ENCODE assay signal across 1 cellular context in genomic region chr19:38899447-38900219, GRCh38.
TF ChIP-seq lines count a peak whose summit lies in the region.

Gene NFKBIB, plus strand, starts transcription at chr19:38899969. Its CDS starts 64 bp downstream, at chr19:38900033.
Gene SIRT2, minus strand, starts transcription at chr19:38899618. Its CDS starts 97 bp downstream, at chr19:38899521.

TF ChIP-seq in HepG2, 621 proteins besides CTCF, POLR2A, EP300 and RAD21 (continued from another document and continues in another):
- TF ChIP-seq SNAPC4 (CRISPR knock-in tag; IDR thresholded peaks at IDR 0.05) (peak; percentile 74; the same call in 1 of the 2 replicates), USF2 (IDR thresholded peaks at IDR 0.05; ENCODE audit: low read depth, low read length) (no peak; the same call in none of the 2 replicates), USF2 (CRISPR knock-in tag; IDR thresholded peaks at IDR 0.05; ENCODE audit: borderline replicate concordance) (peak; percentile 68), TBX3 (IDR thresholded peaks at IDR 0.05; ENCODE audit: borderline replicate concordance) (peak; percentile 22; the same call in 1 of the 2 replicates), SP5 (CRISPR knock-in tag; IDR thresholded peaks at IDR 0.05; ENCODE audit: borderline replicate concordance, low read depth) (peak; percentile 81), ISX (CRISPR knock-in tag; conservative IDR thresholded peaks at IDR 0.05) (no peak), NCOA2 (CRISPR knock-in tag; IDR thresholded peaks at IDR 0.05) (no peak; the same call in 1 of the 2 replicates), HOXD1 (CRISPR knock-in tag; IDR thresholded peaks at IDR 0.05) (0 out of 2 replicates have a peak, but pooled peaks have one; percentile 58), ZFY (CRISPR knock-in tag; IDR thresholded peaks at IDR 0.05) (peak; percentile 86), ZNF761 (CRISPR knock-in tag; conservative IDR thresholded peaks at IDR 0.05) (peak; percentile 79), NFKB2 (CRISPR knock-in tag; IDR thresholded peaks at IDR 0.05; ENCODE audit: borderline replicate concordance) (peak; percentile 50; the same call in 1 of the 2 replicates), ZBTB7B (CRISPR knock-in tag; IDR thresholded peaks at IDR 0.05) (peak; percentile 50; the same call in 1 of the 2 replicates), MXD1 (CRISPR knock-in tag; IDR thresholded peaks at IDR 0.05) (0 out of 2 replicates have a peak, but pooled peaks have one; percentile 50), RARA (CRISPR knock-in tag; IDR thresholded peaks at IDR 0.05) (peak; percentile 29), SOX13 (IDR thresholded peaks at IDR 0.05) (no peak), SOX13 (CRISPR knock-in tag; conservative IDR thresholded peaks at IDR 0.05 in 1 of 2, IDR thresholded peaks at IDR 0.05 in 1 of 2) (peak in 1 of 2 experiments; percentile 27; a peak in 1 of 4 replicates), HNRNPUL1 (IDR thresholded peaks at IDR 0.05; ENCODE audit: low read depth, low read length) (no peak), SRSF1 (optimal IDR thresholded peaks at IDR 0.05; ENCODE audit: low read depth, low read length) (peak; percentile 89), ZIK1 (CRISPR knock-in tag; IDR thresholded peaks at IDR 0.05; ENCODE audit: borderline replicate concordance, low read depth) (no peak; the same call in 1 of the 2 replicates), MTF2 (CRISPR knock-in tag; IDR thresholded peaks at IDR 0.05; ENCODE audit: borderline replicate concordance) (no peak), BRD4 (CRISPR knock-in tag; IDR thresholded peaks at IDR 0.05) (no peak), ZNF33A (CRISPR knock-in tag; IDR thresholded peaks at IDR 0.05; ENCODE audit: borderline replicate concordance) (0 out of 2 replicates have a peak, but pooled peaks have one; percentile 35), ATF1 (CRISPR knock-in tag; IDR thresholded peaks at IDR 0.05) (peak; percentile 97), HMGXB4 (CRISPR knock-in tag; IDR thresholded peaks at IDR 0.05; ENCODE audit: borderline replicate concordance in 1 of 2, low read depth in 1 of 2) (peak in 1 of 2 experiments; percentile 48; a peak in 1 of 4 replicates), NRL (CRISPR knock-in tag; IDR thresholded peaks at IDR 0.05; ENCODE audit: borderline replicate concordance) (peak; percentile 87), SPEN (CRISPR knock-in tag; IDR thresholded peaks at IDR 0.05; ENCODE audit: low read depth) (peak; percentile 67), SRF (IDR thresholded peaks at IDR 0.05; ENCODE audit: low read depth, low read length) (peak; percentile 17; the same call in 1 of the 2 replicates), PATZ1 (CRISPR knock-in tag; IDR thresholded peaks at IDR 0.05) (peak; percentile 97), BATF2 (CRISPR knock-in tag; IDR thresholded peaks at IDR 0.05) (peak; percentile 58; the same call in 1 of the 2 replicates), SKI (IDR thresholded peaks at IDR 0.05; ENCODE audit: partially characterized antibody) (peak; percentile 6), ZNF878 (CRISPR knock-in tag; IDR thresholded peaks at IDR 0.05) (no peak), ZNF777 (CRISPR knock-in tag; IDR thresholded peaks at IDR 0.05) (no peak; the same call in 1 of the 2 replicates), BORCS8-MEF2B (CRISPR knock-in tag; IDR thresholded peaks at IDR 0.05) (no peak; the same call in none of the 2 replicates), HNRNPH1 (optimal IDR thresholded peaks at IDR 0.05; ENCODE audit: low read depth, low read length) (no peak), RBM22 (optimal IDR thresholded peaks at IDR 0.05; ENCODE audit: low read length) (no peak), HINFP (CRISPR knock-in tag; IDR thresholded peaks at IDR 0.05; ENCODE audit: low read depth) (0 out of 2 replicates have a peak, but pooled peaks have one; percentile 18), SRSF9 (IDR thresholded peaks at IDR 0.05; ENCODE audit: borderline replicate concordance, insufficient read depth, low read depth, low read length, poor library complexity, severe bottlenecking) (no peak), ZNF142 (CRISPR knock-in tag; IDR thresholded peaks at IDR 0.05) (no peak)
